ENCODE assay signal across 13 cellular contexts in genomic region chr5:177557041-177557647, GRCh38. TPM values are rescaled to one million over a fixed set of nuclear protein-coding genes. Genes with fewer than 3 reads are reported as not detected.
DNase-seq lines count a peak whose midpoint lies in the region; ATAC-seq and TF ChIP-seq lines count a peak whose summit lies in the region.
"Had no signal": no experiment of that assay in that cellular context is flagged by ENCODE, and none has a peak within 500 bp of the region (broad histone marks: within the 10 kb centered on the region; RNA-seq: fewer than 3 reads in every experiment).

No MANE protein-coding gene starts in this region.

- no peak for TF ChIP-seq POLR2A in heart left ventricle (IDR thresholded peaks at IDR 0.05)
- TF ChIP-seq POLR2A in transverse colon (IDR thresholded peaks at IDR 0.05) = no peak

- ATAC-seq in heart left ventricle = no peak
- no peak for ATAC-seq in HG03095 (IDR thresholded peaks at IDR 0.05; ENCODE audit: unreplicated experiment)

- peaks cover 14% of the 10 kb centered on the region for H3K4me1 Mint-ChIP-seq in endothelial cell (ENCODE audit: unreplicated experiment)

- no peaks in the 10 kb centered on the region for H3K9me3 ChIP-seq in cardiac muscle cell (ENCODE audit: low read depth)
- H3K9me3 ChIP-seq in heart left ventricle = no peaks in the 10 kb centered on the region
- H3K9me3 ChIP-seq in transverse colon = peaks cover 0 to 4% of the 10 kb centered on the region in 2 donors
- H3K9me3 ChIP-seq: left ventricle myocardium inferior had no signal

- WGBS in heart left ventricle, 4 donors = 49 to 69% (median 62%) methylated on average over 4 of the region's 4 CpGs
- 42 to 63% methylated on average over 1 to 4 of the region's 4 CpGs for WGBS in transverse colon (ENCODE audit: low coverage in 1 of 2), 2 donors

- H3K9me3 Mint-ChIP-seq in endothelial cell (ENCODE audit: unreplicated experiment) = no peaks in the 10 kb centered on the region

- in situ Hi-C loops in transverse colon (cut with MboI; ENCODE audit: low pct_ligation_motif_present in 1 of 4, low pct_unique_long_range_greater_than_20kb in 1 of 4, low sequenced_read_pairs in 3 of 4) = no loop called here

- H3K27ac ChIP-seq in cardiac muscle cell (peak overlapping the region; percentile 4), heart left ventricle (no peak overlapping the region), transverse colon (no peak overlapping the region)
- H3K27ac ChIP-seq: left ventricle myocardium inferior had no signal

- intact Hi-C loops in heart left ventricle (cut with DNase I) (loop anchor here in 1 of 10 donors (5.0 kb wide), 1 partner anchor 35 kb away; the partner anchor contains the start of gene TMED9), transverse colon (cut with DNase I; ENCODE audit: low total_unique reads) (no loop called here)

- no peak for TF ChIP-seq CTCF in cardiac muscle cell (IDR thresholded peaks at IDR 0.05; ENCODE audit: low read depth, low read length)
- TF ChIP-seq CTCF in heart left ventricle (IDR thresholded peaks at IDR 0.05) = no peak
- TF ChIP-seq CTCF in epithelial cell of esophagus (IDR thresholded peaks at IDR 0.05; ENCODE audit: insufficient read depth, low read depth, low read length, missing control alignments) = no peak
- TF ChIP-seq CTCF in transverse colon (IDR thresholded peaks at IDR 0.05) = no peak
- no peak for TF ChIP-seq CTCF in endothelial cell (IDR thresholded peaks at IDR 0.05; ENCODE audit: unreplicated experiment)

- H3K4me1 ChIP-seq in cardiac muscle cell (ENCODE audit: low read depth) (peaks cover 16% of the 10 kb centered on the region), heart left ventricle (peaks cover 3 to 27% (median 20%) of the 10 kb centered on the region in 12 donors), transverse colon (peaks cover 0 to 19% (median 13%) of the 10 kb centered on the region in 4 donors)

- no peak overlapping the region for H3K27ac Mint-ChIP-seq in endothelial cell (ENCODE audit: unreplicated experiment)

- DNase-seq in cardiac muscle cell (ENCODE audit: low read depth in 1 of 2, low spot score in 1 of 2) (peak in 1 of 2 donors; percentile 49), heart left ventricle (no peak), RPMI7951 (ENCODE audit: low read depth) (peak; percentile 21), epithelial cell of esophagus (ENCODE audit: low read depth) (peak; percentile 27), transverse colon (peak; percentile 15), NCI-H2196 (lab: John Stamatoyannopoulos, UW; ENCODE audit: unreplicated experiment) (no peak), endothelial cell (ENCODE audit: low spot score) (no peak)
- DNase-seq: activated CD8-positive, alpha-beta memory T cell treated with anti-CD3 and anti-CD28 coated beads for 24 hours; left ventricle myocardium inferior; NCI-H1417; NK-92 treated with Interleukin-12 subunit alpha and Interleukin-12 subunit beta, amount 100 ng/mL, for 24 hours; stimulated activated naive CD4-positive, alpha-beta T cell had no signal

- H3K27me3 ChIP-seq in cardiac muscle cell (no peaks in the 10 kb centered on the region), heart left ventricle (no peaks in the 10 kb centered on the region), transverse colon (no peaks in the 10 kb centered on the region)

- H3K4me3 ChIP-seq in cardiac muscle cell = no peak overlapping the region
- H3K4me3 ChIP-seq in heart left ventricle = no peak overlapping the region
- H3K4me3 ChIP-seq in epithelial cell of esophagus (ENCODE audit: low read length) = no peak overlapping the region
- H3K4me3 ChIP-seq in transverse colon = no peak overlapping the region
- H3K4me3 ChIP-seq: left ventricle myocardium inferior had no signal

- TF ChIP-seq EP300 in transverse colon (IDR thresholded peaks at IDR 0.05; ENCODE audit: low read depth) = no peak

- peaks cover 11% of the 10 kb centered on the region for H3K27me3 Mint-ChIP-seq in endothelial cell (ENCODE audit: unreplicated experiment)

- H3K4me3 Mint-ChIP-seq in endothelial cell (ENCODE audit: unreplicated experiment) = no peak overlapping the region

- H3K36me3 Mint-ChIP-seq in endothelial cell (ENCODE audit: low read depth, unreplicated experiment) = peaks cover 14% of the 10 kb centered on the region

- H3K36me3 ChIP-seq in cardiac muscle cell = no peaks in the 10 kb centered on the region
- peaks cover 0 to 6% (median under 1%) of the 10 kb centered on the region in 9 donors for H3K36me3 ChIP-seq in heart left ventricle
- no peaks in the 10 kb centered on the region for H3K36me3 ChIP-seq in transverse colon

RNA-seq across cellular contexts. Expression of gene FAM193B, which starts 2.8 kb away (rescaled TPM):
- total RNA-seq in cardiac muscle cell = 62.2 and 80.9 TPM in 2 replicates
- 67.4 and 80.2 TPM in 2 replicates for polyA plus RNA-seq in cardiac muscle cell
- total RNA-seq in heart left ventricle = 10 to 100 TPM; 13.1 to 34.4 (median 20.2) TPM
- polyA plus RNA-seq in heart left ventricle = 10 to 100 TPM; 17.4 to 58.9 TPM
- total RNA-seq in RPMI7951 (2014; rRNA removed; shearing (Covaris generic)) = 11.6 and 11.8 TPM in 2 replicates
- 100 to 1,000 TPM in 1 of 4 donors, 10 to 100 TPM in 3; 59.7 to 128 (median 63.5) TPM for total RNA-seq in transverse colon
- total RNA-seq in endothelial cell (ENCODE audit: unreplicated experiment) = 97.6 TPM

RNA-seq across cellular contexts. Expression of gene TMED9, which starts 34.9 kb away (rescaled TPM):
- total RNA-seq in cardiac muscle cell (146 and 176 TPM in 2 replicates), heart left ventricle (100 to 1,000 TPM in 2 of 9 donors, 10 to 100 TPM in 7; 46.2 to 138 (median 77.0) TPM), transverse colon (10 to 100 TPM; 34.4 to 85.9 (median 70.9) TPM), endothelial cell (ENCODE audit: unreplicated experiment) (271 TPM)
- polyA plus RNA-seq in cardiac muscle cell (228 and 317 TPM in 2 replicates), heart left ventricle (100 to 1,000 TPM in 1 of 2 donors, 10 to 100 TPM in 1; 62.8 to 321 TPM)
- 62.2 and 104 TPM in 2 replicates for total RNA-seq in RPMI7951 (2014; rRNA removed; shearing (Covaris generic))

RNA-seq across cellular contexts. Expression of gene DDX41, which starts 40.4 kb away (rescaled TPM):
- total RNA-seq in cardiac muscle cell = 183 and 223 TPM in 2 replicates
- polyA plus RNA-seq in cardiac muscle cell = 107 and 109 TPM in 2 replicates
- 10 to 100 TPM; 24.4 to 53.8 (median 37.7) TPM for total RNA-seq in heart left ventricle
- polyA plus RNA-seq in heart left ventricle = 10 to 100 TPM; 33.0 to 65.4 TPM
- total RNA-seq in RPMI7951 (2014; rRNA removed; shearing (Covaris generic)) = 74.2 and 87.6 TPM in 2 replicates
- total RNA-seq in transverse colon = 100 to 1,000 TPM in 2 of 4 donors, 10 to 100 TPM in 2; 96.5 to 170 (median 130) TPM
- 125 TPM for total RNA-seq in endothelial cell (ENCODE audit: unreplicated experiment)

RNA-seq across cellular contexts. Expression of gene B4GALT7, which starts 42.8 kb away (rescaled TPM):
- 29.0 and 44.3 TPM in 2 replicates for total RNA-seq in cardiac muscle cell
- 31.6 and 42.3 TPM in 2 replicates for polyA plus RNA-seq in cardiac muscle cell
- total RNA-seq in heart left ventricle = 10 to 100 TPM; 10.5 to 23.5 (median 17.7) TPM
- 10 to 100 TPM; 18.4 to 24.7 TPM for polyA plus RNA-seq in heart left ventricle
- total RNA-seq in RPMI7951 (2014; rRNA removed; shearing (Covaris generic)) = 12.6 and 17.7 TPM in 2 replicates
- 10 to 100 TPM; 17.9 to 38.5 (median 27.0) TPM for total RNA-seq in transverse colon
- 34.6 TPM for total RNA-seq in endothelial cell (ENCODE audit: unreplicated experiment)

RNA-seq across cellular contexts. Expression of gene DOK3, which starts 47.5 kb away (rescaled TPM):
- 2.4 and 6.0 TPM in 2 replicates for total RNA-seq in cardiac muscle cell
- 0.95 and 3.7 TPM in 2 replicates for polyA plus RNA-seq in cardiac muscle cell
- total RNA-seq in heart left ventricle = 10 to 100 TPM in 1 of 9 donors, 1 to 10 TPM in 7, under 1 TPM in 1; 0.77 to 23.8 (median 2.7) TPM
- polyA plus RNA-seq in heart left ventricle = 1 to 10 TPM; 1.1 to 3.0 TPM
- total RNA-seq in RPMI7951 (2014; rRNA removed; shearing (Covaris generic)) = 0.49 TPM in 1 of 2 replicates, not detected in the other
- 10 to 100 TPM in 2 of 4 donors, 1 to 10 TPM in 1, under 1 TPM in 1; 0.60 to 17.2 (median 7.8) TPM for total RNA-seq in transverse colon
- total RNA-seq in endothelial cell (ENCODE audit: unreplicated experiment) = 51.4 TPM

Comparison
In these comparisons a context has a peak if more than half of its experiments do, and no peak if none do; other contexts are left out.
1. DNase-seq: peak in RPMI7951 (single experiment), epithelial cell of esophagus (single experiment) and transverse colon (single experiment); none in heart left ventricle (0 of 5), NCI-H2196 (single experiment) and endothelial cell (single experiment).